ENCODE assay signal across 8 cellular contexts in the genomic region with DNA sequence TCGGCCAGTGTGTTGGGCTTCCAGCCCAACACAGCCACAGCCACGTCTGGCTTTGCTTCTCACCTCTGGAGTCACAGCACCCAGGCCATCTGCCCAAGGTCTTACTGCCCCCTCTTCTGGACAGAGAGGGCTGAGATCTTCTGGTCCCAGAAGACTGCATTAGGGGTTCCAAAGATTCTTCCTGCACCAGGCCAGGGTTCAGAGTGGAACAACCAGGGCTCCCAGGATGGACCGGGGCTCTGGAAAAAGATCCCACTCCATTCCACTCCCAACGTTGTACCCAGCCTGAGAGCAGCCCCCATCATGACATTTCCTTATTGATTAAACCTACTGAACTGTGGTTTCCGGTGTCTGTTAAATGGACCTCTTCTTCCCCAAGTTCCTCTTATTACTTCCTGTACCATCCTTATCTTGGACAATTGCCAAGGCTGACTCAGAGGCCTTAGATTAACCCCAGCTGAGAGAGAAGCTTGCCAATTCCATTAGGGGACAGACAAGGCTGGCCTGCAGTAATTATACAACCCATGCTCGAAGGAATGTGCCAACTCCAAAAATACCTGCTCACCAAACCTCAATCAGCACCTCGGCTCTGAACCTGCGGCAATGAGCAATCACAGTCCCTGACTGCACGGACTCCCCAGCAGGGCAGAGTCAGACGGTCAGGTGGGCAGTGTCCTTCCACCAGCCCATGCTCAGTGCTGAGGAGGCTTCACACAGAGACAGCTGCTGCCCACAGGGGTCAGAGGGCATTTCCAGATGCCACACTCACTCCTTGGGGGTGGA. TPM values are rescaled to one million over a fixed set of nuclear protein-coding genes. Genes with fewer than 3 reads are reported as not detected.
DNase-seq lines count a peak whose midpoint lies in the region; ATAC-seq and TF ChIP-seq lines count a peak whose summit lies in the region.
"Had no signal": no experiment of that assay in that cellular context is flagged by ENCODE, and none has a peak within 500 bp of the region (broad histone marks: within the 10 kb centered on the region; RNA-seq: fewer than 3 reads in every experiment).

No MANE protein-coding gene starts in this region.

- DNase-seq in GM04503 (ENCODE audit: low read depth) (peak; percentile 67), NCI-H1694 (lab: John Stamatoyannopoulos, UW) (peak; percentile 36), UCSD-AML1 (lab: John Stamatoyannopoulos, UW; ENCODE audit: unreplicated experiment) (peak; percentile 41), pulmonary artery endothelial cell (ENCODE audit: low read depth, low spot score) (peak; percentile 65)
- DNase-seq in NK-92 treated with Interleukin-12 subunit alpha and Interleukin-12 subunit beta, amount 100 ng/mL, for 24 hours (lab: John Stamatoyannopoulos, UW): no peak

- no peak for TF ChIP-seq EP300 in gastroesophageal sphincter (IDR thresholded peaks at IDR 0.05)

- H3K27me3 ChIP-seq in gastroesophageal sphincter: no peaks in the 10 kb centered on the region

- H3K9me3 ChIP-seq in HEK293 (ENCODE audit: control insufficient read depth, insufficient read depth, low read depth, low read length) (no peaks in the 10 kb centered on the region), gastroesophageal sphincter (no peaks in the 10 kb centered on the region)

- H3K36me3 ChIP-seq in HEK293 (ENCODE audit: control insufficient read depth in 2 of 2, insufficient read depth in 1 of 2, low read length in 2 of 2) (no peaks in the 10 kb centered on the region), gastroesophageal sphincter (no peaks in the 10 kb centered on the region)

- H3K27ac ChIP-seq in HEK293 (ENCODE audit: extremely low read depth, low read depth, low read length) (no peak overlapping the region), gastroesophageal sphincter (peak overlapping the region in 1 of 4 donors; percentile 15)

- no peak for TF ChIP-seq POLR2A in gastroesophageal sphincter (IDR thresholded peaks at IDR 0.05)

- no peak overlapping the region for H3K4me3 ChIP-seq in HEK293 (ENCODE audit: low read depth, low read length)
- no peak overlapping the region for H3K4me3 ChIP-seq in gastroesophageal sphincter

- CTCF ChIA-PET in HEK293 (lab: Yijun Ruan, JAX): interaction anchor here (0.7 to 2.0 kb wide), 6 partner anchors 14 to 185 kb away, joined by 3 to 4 read pairs (median 3); partner anchors contain the start of gene TYSND1

- 40 to 54% methylated on average over 3 to 8 of the region's 10 CpGs for WGBS in gastroesophageal sphincter (ENCODE audit: low coverage in 1 of 2), 2 donors

- POLR2A ChIA-PET in HEK293 (lab: Yijun Ruan, JAX): no interaction called here

- TF ChIP-seq CTCF in HEK293 (tag by site-specific recombination; IDR thresholded peaks at IDR 0.05) (no peak), gastroesophageal sphincter (IDR thresholded peaks at IDR 0.05) (peak in 1 of 4 experiments; percentile 41)

- H3K4me1 ChIP-seq in HEK293 (ENCODE audit: control insufficient read depth, insufficient read depth, low read length): peaks cover 7% of the 10 kb centered on the region
- H3K4me1 ChIP-seq in gastroesophageal sphincter: peaks cover 5 to 22% (median 13%) of the 10 kb centered on the region in 3 donors

- peak; percentile 65 for ATAC-seq in gastroesophageal sphincter

TF ChIP-seq in HEK293, 187 proteins besides CTCF, POLR2A, EP300 and RAD21 (continues in another document):
- TF ChIP-seq ZNF350 (tag by site-specific recombination; IDR thresholded peaks at IDR 0.05): no peak
- no peak for TF ChIP-seq ZFP3 (tag by site-specific recombination; IDR thresholded peaks at IDR 0.05; ENCODE audit: low read depth)
- TF ChIP-seq PRDM4 (tag by site-specific recombination; IDR thresholded peaks at IDR 0.05): no peak
- TF ChIP-seq, protein P1, sequence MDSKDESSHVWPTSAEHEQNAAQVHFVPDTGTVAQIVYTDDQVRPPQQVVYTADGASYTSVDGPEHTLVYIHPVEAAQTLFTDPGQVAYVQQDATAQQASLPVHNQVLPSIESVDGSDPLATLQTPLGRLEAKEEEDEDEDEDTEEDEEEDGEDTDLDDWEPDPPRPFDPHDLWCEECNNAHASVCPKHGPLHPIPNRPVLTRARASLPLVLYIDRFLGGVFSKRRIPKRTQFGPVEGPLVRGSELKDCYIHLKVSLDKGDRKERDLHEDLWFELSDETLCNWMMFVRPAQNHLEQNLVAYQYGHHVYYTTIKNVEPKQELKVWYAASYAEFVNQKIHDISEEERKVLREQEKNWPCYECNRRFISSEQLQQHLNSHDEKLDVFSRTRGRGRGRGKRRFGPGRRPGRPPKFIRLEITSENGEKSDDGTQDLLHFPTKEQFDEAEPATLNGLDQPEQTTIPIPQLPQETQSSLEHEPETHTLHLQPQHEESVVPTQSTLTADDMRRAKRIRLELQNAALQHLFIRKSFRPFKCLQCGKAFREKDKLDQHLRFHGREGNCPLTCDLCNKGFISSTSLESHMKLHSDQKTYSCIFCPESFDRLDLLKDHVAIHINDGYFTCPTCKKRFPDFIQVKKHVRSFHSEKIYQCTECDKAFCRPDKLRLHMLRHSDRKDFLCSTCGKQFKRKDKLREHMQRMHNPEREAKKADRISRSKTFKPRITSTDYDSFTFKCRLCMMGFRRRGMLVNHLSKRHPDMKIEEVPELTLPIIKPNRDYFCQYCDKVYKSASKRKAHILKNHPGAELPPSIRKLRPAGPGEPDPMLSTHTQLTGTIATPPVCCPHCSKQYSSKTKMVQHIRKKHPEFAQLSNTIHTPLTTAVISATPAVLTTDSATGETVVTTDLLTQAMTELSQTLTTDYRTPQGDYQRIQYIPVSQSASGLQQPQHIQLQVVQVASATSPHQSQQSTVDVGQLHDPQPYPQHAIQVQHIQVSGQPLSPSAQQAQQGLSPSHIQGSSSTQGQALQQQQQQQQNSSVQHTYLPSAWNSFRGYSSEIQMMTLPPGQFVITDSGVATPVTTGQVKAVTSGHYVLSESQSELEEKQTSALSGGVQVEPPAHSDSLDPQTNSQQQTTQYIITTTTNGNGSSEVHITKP (tag by site-specific recombination; IDR thresholded peaks at IDR 0.05): peak; percentile 89
- 0 out of 2 replicates have a peak, but pooled peaks have one; percentile 29 for TF ChIP-seq ZNF398 (tag by site-specific recombination; IDR thresholded peaks at IDR 0.05)
- TF ChIP-seq ZNF121 (tag by site-specific recombination; IDR thresholded peaks at IDR 0.05): peak; percentile 23; the same call in 1 of the 2 replicates
- no peak for TF ChIP-seq ZBTB1 (tag by site-specific recombination; IDR thresholded peaks at IDR 0.05)

RNA-seq across cellular contexts. Expression of gene NPFFR1, which starts 47.9 kb away (rescaled TPM):
- under 1 TPM in 3 of 4 donors, not detected in 1; under 0.01 to 0.04 (median under 0.01) TPM for total RNA-seq in gastroesophageal sphincter
- not detected in 2 replicates for total RNA-seq in pulmonary artery endothelial cell
- total RNA-seq: activated naive CD4-positive, alpha-beta T cell treated with anti-CD3 and anti-CD28 coated beads, Interleukin-2, amount 50 U/mL, for 72 hours had no signal

RNA-seq across cellular contexts. Expression of gene LRRC20, which starts 50.7 kb away (rescaled TPM):
- total RNA-seq in gastroesophageal sphincter: 10 to 100 TPM in 2 of 4 donors, 1 to 10 TPM in 2; 7.5 to 18.8 (median 10.1) TPM
- 6.7 and 14.4 TPM in 2 replicates for total RNA-seq in pulmonary artery endothelial cell
